In the genomic region with DNA sequence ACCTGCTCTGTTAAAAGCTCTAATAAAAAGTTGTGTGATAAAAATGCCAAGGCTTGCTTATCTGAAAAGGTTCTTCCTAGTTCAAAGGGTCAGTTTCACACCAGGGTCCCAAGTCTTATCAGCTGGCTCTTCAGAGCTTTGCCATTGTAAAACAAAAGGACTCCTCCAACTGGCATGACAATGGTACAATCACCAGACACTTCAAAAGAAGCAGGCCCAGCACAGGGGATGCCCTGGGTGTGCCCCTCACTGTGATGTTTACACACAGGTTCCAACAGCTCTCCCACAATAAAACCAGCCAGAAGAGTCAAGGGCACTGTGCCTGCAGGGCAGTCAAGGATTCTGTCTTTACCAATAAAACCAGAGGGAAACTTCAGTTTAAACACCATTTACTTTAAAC, we compare ENCODE assay signal across 18 cellular contexts.
DNase-seq lines count a peak whose midpoint lies in the region; ATAC-seq and TF ChIP-seq lines count a peak whose summit lies in the region.
"Had no signal": no experiment of that assay in that cellular context is flagged by ENCODE, and none has a peak within 500 bp of the region (broad histone marks: within the 10 kb centered on the region; RNA-seq: fewer than 3 reads in every experiment).

No MANE protein-coding gene starts in this region.

- H3K27ac Mint-ChIP-seq in GM23338 (no peak overlapping the region), WTC11 (no peak overlapping the region; the same call in 1 of the 2 replicates)

- no peaks in the 10 kb centered on the region for H3K79me2 ChIP-seq in GM23338 (replicated peaks; ENCODE audit: insufficient read depth)

- H3K4me1 Mint-ChIP-seq in GM23338: peaks cover 21% of the 10 kb centered on the region
- H3K4me1 Mint-ChIP-seq in WTC11: peaks cover 25% of the 10 kb centered on the region

- no peak overlapping the region for H2AFZ ChIP-seq in GM23338

- H3K4me1 ChIP-seq in GM23338 (ENCODE audit: insufficient read depth) (peaks cover 11% of the 10 kb centered on the region; the same call in 1 of the 2 replicates), HEK293 (ENCODE audit: control insufficient read depth, insufficient read depth, low read length) (peaks cover 2% of the 10 kb centered on the region; the same call in 1 of the 2 replicates), breast epithelium (no peaks in the 10 kb centered on the region)

- H3K4me3 ChIP-seq in GM23338 (no peak overlapping the region), HEK293 (ENCODE audit: low read depth, low read length) (no peak overlapping the region), breast epithelium (no peak overlapping the region)
- H3K4me3 ChIP-seq: HAP-1 had no signal

- H3K27me3 Mint-ChIP-seq in GM23338 (ENCODE audit: insufficient read depth, low read depth, poor library complexity) (no peaks in the 10 kb centered on the region), WTC11 (ENCODE audit: low read depth) (peaks cover 16% of the 10 kb centered on the region; the same call in 1 of the 2 replicates)

- H3K4me2 ChIP-seq in GM23338: 0 out of 2 replicates have a peak overlapping the region, but pooled peaks have one; percentile 36

- no peaks in the 10 kb centered on the region for H3K9me2 ChIP-seq in GM23338 (ENCODE audit: insufficient read depth)

- H3K9me3 Mint-ChIP-seq in GM23338 (no peaks in the 10 kb centered on the region; the same call in 2 of the 3 replicates), WTC11 (peaks cover 5% of the 10 kb centered on the region; the same call in 1 of the 2 replicates)

- peak; percentile 59 for DNase-seq in GM23338 (ENCODE audit: low spot score)
- peak; percentile 23 for DNase-seq in WTC11 (ENCODE audit: low spot score)
- DNase-seq in left colon: peak in 1 of 2 donors; percentile 6
- DNase-seq in breast epithelium (ENCODE audit: low spot score in 2 of 2): no peak
- DNase-seq in stimulated activated CD4-positive, alpha-beta T cell treated with anti-CD3 and anti-CD28 coated beads, Interleukin-15, amount 100 ng/mL, for 24 hours: no peak
- DNase-seq: ACHN, C1 segment of cervical spinal cord, DMS79, Kasumi-1, MM.1S, NCI-H1092, NCI-H1694, NCI-H2081 treated with DMSO at 0.1 percent for 48 hours, NCI-H510A treated with DMSO at 0.1 percent for 48 hours, SW 1271 had no signal

- POLR2A ChIA-PET in HEK293 (lab: Yijun Ruan, JAX): no interaction called here
- POLR2A ChIA-PET in WTC11 (lab: Charles Lee): interaction anchor here (1.1 kb wide), 1 partner anchor 15 kb away, joined by 3 read pairs; no protein-coding TSS in a partner anchor

- no peak overlapping the region for H3K27ac ChIP-seq in GM23338 (ENCODE audit: low read depth)
- H3K27ac ChIP-seq in HEK293 (ENCODE audit: extremely low read depth, low read depth, low read length): no peak overlapping the region
- H3K27ac ChIP-seq in breast epithelium: no peak overlapping the region

- no peak for TF ChIP-seq CTCF in GM23338 (conservative IDR thresholded peaks at IDR 0.05; ENCODE audit: low read depth in 2 of 2)
- no peak for TF ChIP-seq CTCF in HEK293 (tag by site-specific recombination; IDR thresholded peaks at IDR 0.05)
- TF ChIP-seq CTCF in WTC11 (IDR thresholded peaks at IDR 0.05): no peak
- no peak for TF ChIP-seq CTCF in breast epithelium (IDR thresholded peaks at IDR 0.05)

- H3K9me3 ChIP-seq in HEK293 (ENCODE audit: control insufficient read depth, insufficient read depth, low read depth, low read length): no peaks in the 10 kb centered on the region
- H3K9me3 ChIP-seq in breast epithelium: peaks cover 0 to under 1% of the 10 kb centered on the region in 2 donors
- H3K9me3 ChIP-seq: HAP-1 had no signal

- ATAC-seq in GM23338 (peak; percentile 97), WTC11 (peak; percentile 92), left colon (peak; percentile 60), HG03097 (IDR thresholded peaks at IDR 0.05; ENCODE audit: low FRiP score, unreplicated experiment) (no peak)

- no peaks in the 10 kb centered on the region for H3K27me3 ChIP-seq in GM23338 (ENCODE audit: insufficient read depth)
- H3K27me3 ChIP-seq in breast epithelium: no peaks in the 10 kb centered on the region

- intact Hi-C loops in left colon (cut with DNase I, micrococcal nuclease) (no loop called here), breast epithelium (cut with DNase I; ENCODE audit: low total_unique reads) (no loop called here)

- no peaks in the 10 kb centered on the region for H3K36me3 ChIP-seq in GM23338 (ENCODE audit: insufficient read depth)
- H3K36me3 ChIP-seq in HEK293 (ENCODE audit: control insufficient read depth in 2 of 2, insufficient read depth in 1 of 2, low read length in 2 of 2): no peaks in the 10 kb centered on the region; a peak in 1 of 3 replicates
- no peaks in the 10 kb centered on the region for H3K36me3 ChIP-seq in breast epithelium
- H3K36me3 ChIP-seq: HAP-1 had no signal

- H3K4me3 Mint-ChIP-seq in GM23338 (no peak overlapping the region), WTC11 (no peak overlapping the region)

- H3K36me3 Mint-ChIP-seq in GM23338 (ENCODE audit: low read depth) (no peaks in the 10 kb centered on the region), WTC11 (0 out of 2 replicates have a peak, but pooled peaks cover under 1% of the 10 kb centered on the region)

- CTCF ChIA-PET in HEK293 (lab: Yijun Ruan, JAX) (no interaction called here), WTC11 (lab: Charles Lee) (interaction anchor here (0.6 to 1.1 kb wide), 2 partner anchors 8 to 28 kb away, joined by 3 to 4 read pairs; no protein-coding TSS in a partner anchor)

- H3F3A ChIP-seq in GM23338 (replicated peaks; ENCODE audit: low read depth): no peaks in the 10 kb centered on the region

- no peak for TF ChIP-seq POLR2A in breast epithelium (IDR thresholded peaks at IDR 0.05)

- H4K20me1 ChIP-seq in GM23338 (replicated peaks; ENCODE audit: insufficient read depth): no peaks in the 10 kb centered on the region

TF ChIP-seq in GM23338, 12 proteins besides CTCF, POLR2A, EP300 and RAD21 (continues in another document):
- TF ChIP-seq POLR2AphosphoS5 (IDR thresholded peaks at IDR 0.05; ENCODE audit: low read depth): no peak

TF ChIP-seq in HEK293, 187 proteins besides CTCF, POLR2A, EP300 and RAD21:
- peak; percentile 68 for TF ChIP-seq ZIC2 (tag by site-specific recombination; IDR thresholded peaks at IDR 0.05)
- TF ChIP-seq ZNF544 (tag by site-specific recombination; IDR thresholded peaks at IDR 0.05): no peak
- TF ChIP-seq IKZF3 (tag by site-specific recombination; IDR thresholded peaks at IDR 0.05): no peak

TF ChIP-seq in WTC11, 78 proteins besides CTCF, POLR2A, EP300 and RAD21:
- TF ChIP-seq KAT7 (CRISPR knock-in tag; IDR thresholded peaks at IDR 0.05; ENCODE audit: borderline replicate concordance) (no peak), ZNF423 (CRISPR knock-in tag; IDR thresholded peaks at IDR 0.05) (peak; percentile 53; the same call in 1 of the 2 replicates)
- TF ChIP-seq, protein P1, sequence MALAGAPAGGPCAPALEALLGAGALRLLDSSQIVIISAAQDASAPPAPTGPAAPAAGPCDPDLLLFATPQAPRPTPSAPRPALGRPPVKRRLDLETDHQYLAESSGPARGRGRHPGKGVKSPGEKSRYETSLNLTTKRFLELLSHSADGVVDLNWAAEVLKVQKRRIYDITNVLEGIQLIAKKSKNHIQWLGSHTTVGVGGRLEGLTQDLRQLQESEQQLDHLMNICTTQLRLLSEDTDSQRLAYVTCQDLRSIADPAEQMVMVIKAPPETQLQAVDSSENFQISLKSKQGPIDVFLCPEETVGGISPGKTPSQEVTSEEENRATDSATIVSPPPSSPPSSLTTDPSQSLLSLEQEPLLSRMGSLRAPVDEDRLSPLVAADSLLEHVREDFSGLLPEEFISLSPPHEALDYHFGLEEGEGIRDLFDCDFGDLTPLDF (CRISPR knock-in tag; IDR thresholded peaks at IDR 0.05): no peak

Comparison
In these comparisons a context has a peak if more than half of its experiments do, and no peak if none do; other contexts are left out.
1. DNase-seq: peak in GM23338 (single experiment) and WTC11 (single experiment); none in breast epithelium (0 of 2) and stimulated activated CD4-positive, alpha-beta T cell treated with anti-CD3 and anti-CD28 coated beads, Interleukin-15, amount 100 ng/mL, for 24 hours (single experiment).